ENCODE assay signal across 20 cellular contexts in genomic region chr1:59279651-59280050, GRCh38. TPM values are rescaled to one million over a fixed set of nuclear protein-coding genes. Genes with fewer than 3 reads are reported as not detected.
DNase-seq lines count a peak whose midpoint lies in the region; ATAC-seq, FAIRE-seq and TF ChIP-seq lines count a peak whose summit lies in the region.
"Had no signal": no experiment of that assay in that cellular context is flagged by ENCODE, and none has a peak within 500 bp of the region (broad histone marks: within the 10 kb centered on the region; RNA-seq: fewer than 3 reads in every experiment).

No MANE protein-coding gene starts in this region.

- H3K27ac ChIP-seq in keratinocyte (ENCODE audit: control insufficient read depth, insufficient read depth, low read length): no peak overlapping the region
- H3K27ac ChIP-seq in HepG2 (ENCODE audit: extremely low read length, insufficient read depth, low read length): no peak overlapping the region
- H3K27ac ChIP-seq: SK-N-MC had no signal

- TF ChIP-seq EP300 in HepG2 (IDR thresholded peaks at IDR 0.05; ENCODE audit: low read depth in 2 of 2, low read length in 2 of 2) (no peak), HepG2 (CRISPR knock-in tag; IDR thresholded peaks at IDR 0.05; ENCODE audit: borderline replicate concordance) (no peak)

- intact Hi-C loops in HepG2 (cut with micrococcal nuclease; ENCODE audit: unreplicated experiment): no loop called here

- H3K4me3 ChIP-seq in keratinocyte (ENCODE audit: control insufficient read depth in 2 of 3, extremely low read depth in 1 of 3, insufficient read depth in 2 of 3, low read depth in 1 of 3, low read length in 3 of 3) (no peak overlapping the region), HepG2 (replicated peaks in 1 of 3; ENCODE audit: insufficient read depth in 1 of 3, low read depth in 2 of 3, low read length in 3 of 3) (no peak overlapping the region)
- H3K4me3 ChIP-seq: SK-N-MC had no signal

- H2AFZ ChIP-seq in keratinocyte (ENCODE audit: control insufficient read depth, low read length): peak overlapping the region; percentile 74
- no peak overlapping the region for H2AFZ ChIP-seq in HepG2 (ENCODE audit: low read length)

- H3K27me3 ChIP-seq in keratinocyte (ENCODE audit: control insufficient read depth, extremely low read depth, insufficient read depth, low read length) (no peaks in the 10 kb centered on the region), HepG2 (ENCODE audit: control insufficient read depth in 1 of 2, insufficient read depth in 2 of 2, low read length in 2 of 2) (peaks cover 0 to 13% of the 10 kb centered on the region in 2 experiments; a peak in 1 of 5 replicates)

- TF ChIP-seq RAD21 in HepG2 (CRISPR knock-in tag; IDR thresholded peaks at IDR 0.05): no peak

- no peak for TF ChIP-seq POLR2A in HepG2 (IDR thresholded peaks at IDR 0.05; ENCODE audit: insufficient read depth in 1 of 2, low read depth in 2 of 2, low read length in 2 of 2)

- FAIRE-seq in keratinocyte (lab: Jason Lieb, UNC) (peak; percentile 84), HepG2 (lab: Jason Lieb, UNC) (no peak)

- H3K4me1 ChIP-seq in keratinocyte (ENCODE audit: control insufficient read depth, extremely low read depth, insufficient read depth, low read length) (peaks cover 23% of the 10 kb centered on the region), HepG2 (ENCODE audit: insufficient read depth, low read length) (no peaks in the 10 kb centered on the region)

- no TSS peak for BruUV-seq in HepG2 (replicated peaks; lab: Mats Ljungman, UMichigan)

- H4K20me1 ChIP-seq in keratinocyte (ENCODE audit: control insufficient read depth, extremely low read depth, insufficient read depth, low read length) (no peaks in the 10 kb centered on the region), HepG2 (ENCODE audit: insufficient read depth, low read length) (no peaks in the 10 kb centered on the region)

- H3K9ac ChIP-seq in keratinocyte (ENCODE audit: control insufficient read depth, extremely low read depth, insufficient read depth, low read length) (no peak overlapping the region), HepG2 (ENCODE audit: insufficient read depth, low read depth, low read length) (no peak overlapping the region)

- no peak for ATAC-seq in GM19463 (IDR thresholded peaks at IDR 0.05; ENCODE audit: unreplicated experiment)
- ATAC-seq in HepG2: no peak

- H3K36me3 ChIP-seq in keratinocyte (ENCODE audit: control insufficient read depth in 2 of 2, extremely low read depth in 1 of 2, insufficient read depth in 2 of 2, low read length in 2 of 2) (no peaks in the 10 kb centered on the region), HepG2 (replicated peaks in 1 of 2; ENCODE audit: control insufficient read depth in 1 of 2, insufficient read depth in 2 of 2, low read length in 2 of 2) (no peaks in the 10 kb centered on the region)

- H3K4me2 ChIP-seq in keratinocyte (ENCODE audit: control insufficient read depth, extremely low read depth, insufficient read depth, low read depth, low read length) (peak overlapping the region; percentile 46), HepG2 (ENCODE audit: low read depth, low read length) (no peak overlapping the region)

- POLR2A ChIA-PET in HepG2 (lab: Yijun Ruan, JAX): no interaction called here

- 38% methylated on average over 5 of the region's 5 CpGs for WGBS in HepG2 (ENCODE audit: low lambda C conversion rate)

- peak; percentile 21 for DNase-seq in M059J (ENCODE audit: low read depth)
- DNase-seq in dermis microvascular lymphatic vessel endothelial cell (ENCODE audit: low read depth in 2 of 2): peak; percentile 21 to 26
- no peak for DNase-seq in keratinocyte (ENCODE audit: low read depth, low spot score)
- DNase-seq in activated naive CD4-positive, alpha-beta T cell (lab: John Stamatoyannopoulos, UW): no peak
- DNase-seq in T-helper 2 cell: no peak
- DNase-seq in HepG2 (ENCODE audit: low spot score): no peak
- DNase-seq: ACHN; CD4-positive, CD25-positive, alpha-beta regulatory T cell; COR-L47; DMS 273 treated with DMSO at 0.1 percent for 48 hours; DND-41; H9; Karpas-422; NCI-H1105; NCI-H1694; NCI-H510A; NCI-H774; SHP77 had no signal

- in situ Hi-C loops in HepG2 (cut with HindIII; ENCODE audit: extremely low pct_ligation_motif_present, low pct_unique_long_range_greater_than_20kb): no loop called here

- no peaks in the 10 kb centered on the region for H3K9me1 ChIP-seq in keratinocyte (ENCODE audit: control insufficient read depth, extremely low read depth, insufficient read depth, low read length)

- no peaks in the 10 kb centered on the region for H3K79me2 ChIP-seq in keratinocyte (ENCODE audit: control insufficient read depth, insufficient read depth, low read length)
- H3K79me2 ChIP-seq in HepG2 (ENCODE audit: insufficient read depth, low read length): no peaks in the 10 kb centered on the region

- TF ChIP-seq CTCF in keratinocyte (optimal IDR thresholded peaks at IDR 0.05 in 1 of 3, IDR thresholded peaks at IDR 0.05 in 1 of 3, conservative IDR thresholded peaks at IDR 0.05 in 1 of 3; ENCODE audit: extremely low read depth in 1 of 3, insufficient read depth in 2 of 3, low read length in 3 of 3) (no peak), HepG2 (CRISPR knock-in tag; IDR thresholded peaks at IDR 0.05) (no peak)

- CTCF ChIA-PET in HepG2 (lab: Yijun Ruan, JAX; ENCODE audit: low intra/inter-chr PET ratio, low total read pairs): no interaction called here

- H3K9me3 ChIP-seq in keratinocyte (ENCODE audit: control insufficient read depth, low read depth, low read length) (no peaks in the 10 kb centered on the region), HepG2 (ENCODE audit: low read length) (no peaks in the 10 kb centered on the region)

- dilution Hi-C loops in keratinocyte (cut with MboI; ENCODE audit: extremely low pct_ligation_motif_present, low sequenced_read_pairs): no loop called here

TF ChIP-seq in HepG2, 621 proteins besides CTCF, POLR2A, EP300 and RAD21 (continues in another document):
- TF ChIP-seq MATR3 (CRISPR knock-in tag; IDR thresholded peaks at IDR 0.05) (no peak), FOXJ3 (CRISPR knock-in tag; IDR thresholded peaks at IDR 0.05; ENCODE audit: borderline replicate concordance) (no peak), CEBPZ (IDR thresholded peaks at IDR 0.05; ENCODE audit: low read length) (no peak), KMT2A (CRISPR knock-in tag; IDR thresholded peaks at IDR 0.05) (no peak)

RNA-seq across cellular contexts. Expression of gene FGGY, which starts 17.2 kb away (rescaled TPM):
- total RNA-seq in M059J (2014; rRNA removed; shearing (Covaris generic)): 5.4 and 5.9 TPM in 2 replicates
- 8.5 and 11.1 TPM in 2 replicates for total RNA-seq in dermis microvascular lymphatic vessel endothelial cell
- polyA plus RNA-seq in keratinocyte: 12.2 to 20.3 TPM (median 16.6 TPM) in 3 replicates
- 10.4 TPM for polyA plus RNA-seq in keratinocyte (2011; ENCODE audit: low read depth)
- polyA plus RNA-seq in keratinocyte (2011; cell fraction: cytosol; rRNA removed): 14.8 and 16.8 TPM in 2 replicates
- 11.8 and 14.6 TPM in 2 replicates for polyA plus RNA-seq in keratinocyte (2011; cell fraction: nucleus; rRNA removed)
- polyA plus RNA-seq in keratinocyte (2012; ENCODE audit: low replicate concordance): 9.4 and 14.2 TPM in 2 replicates
- polyA minus RNA-seq in keratinocyte: 14.1 to 39.4 TPM (median 28.0 TPM) in 3 replicates
- polyA minus RNA-seq in keratinocyte (2011; cell fraction: cytosol; rRNA and poly(A)+ RNA removed): 29.2 TPM
- 15.9 and 33.3 TPM in 2 replicates for polyA minus RNA-seq in keratinocyte (2011; cell fraction: nucleus; rRNA and poly(A)+ RNA removed)
- total RNA-seq in HepG2 (2016; rRNA removed; fragmentation: Illumina TruSeq; extraction: Trizol): 15.7 and 20.0 TPM in 2 replicates
- total RNA-seq in HepG2 (2016; cell fraction: cytosol; rRNA removed; fragmentation: Illumina TruSeq; extraction: Trizol; ENCODE audit: low read depth): 59.4 and 62.1 TPM in 2 replicates
- total RNA-seq in HepG2 (2016; cell fraction: insoluble cytoplasmic fraction; rRNA removed; fragmentation: Illumina TruSeq; extraction: Trizol): 16.5 and 19.6 TPM in 2 replicates
- total RNA-seq in HepG2 (2016; cell fraction: membrane; rRNA removed; fragmentation: Illumina TruSeq; extraction: Trizol): 19.5 and 21.4 TPM in 2 replicates
- 16.9 and 19.5 TPM in 2 replicates for total RNA-seq in HepG2 (2016; cell fraction: nucleus; rRNA removed; fragmentation: Illumina TruSeq; extraction: Trizol)
- 25.6 and 27.5 TPM in 2 replicates for polyA plus RNA-seq in HepG2 (2011; rRNA removed)
- 26.7 and 28.9 TPM in 2 replicates for polyA plus RNA-seq in HepG2 (2011; cell fraction: cytosol; rRNA removed)
- 13.2 and 13.8 TPM in 2 replicates for polyA plus RNA-seq in HepG2 (2011; cell fraction: nucleus; rRNA removed)
- polyA plus RNA-seq in HepG2 (2012): 19.3 and 23.4 TPM in 2 replicates
- polyA plus RNA-seq in HepG2 (2016; cell fraction: cytosol; fragmentation: Illumina TruSeq; extraction: Trizol; ENCODE audit: low read depth): 6.2 and 8.4 TPM in 2 replicates
- 13.0 and 14.8 TPM in 2 replicates for polyA plus RNA-seq in HepG2 (2016; cell fraction: insoluble cytoplasmic fraction; fragmentation: Illumina TruSeq; extraction: Trizol; ENCODE audit: low read depth)
- polyA plus RNA-seq in HepG2 (2016; cell fraction: membrane; fragmentation: Illumina TruSeq; extraction: Trizol; ENCODE audit: low read depth): 9.0 and 11.2 TPM in 2 replicates
- 7.0 and 8.3 TPM in 2 replicates for polyA plus RNA-seq in HepG2 (2016; cell fraction: nucleus; fragmentation: Illumina TruSeq; extraction: Trizol; ENCODE audit: insufficient read depth, low read depth)
- polyA minus RNA-seq in HepG2 (2011; rRNA and poly(A)+ RNA removed; ENCODE audit: low replicate concordance): 11.3 and 53.1 TPM in 2 replicates
- 9.6 and 14.5 TPM in 2 replicates for polyA minus RNA-seq in HepG2 (2011; cell fraction: cytosol; rRNA and poly(A)+ RNA removed)
- 62.8 and 75.2 TPM in 2 replicates for polyA minus RNA-seq in HepG2 (2011; cell fraction: nucleus; rRNA and poly(A)+ RNA removed)

Comparison
In these comparisons a context has a peak if more than half of its experiments do, and no peak if none do; other contexts are left out.
1. DNase-seq: peak in M059J (single experiment) and dermis microvascular lymphatic vessel endothelial cell (2 of 2); none in keratinocyte (single experiment), activated naive CD4-positive, alpha-beta T cell (0 of 4), T-helper 2 cell (0 of 5) and HepG2 (single experiment).